In genomic region chr7:107064255-107064654, GRCh38 we compare ENCODE assay signal across 23 cellular contexts. TPM values are rescaled to one million over a fixed set of nuclear protein-coding genes. Genes with fewer than 3 reads are reported as not detected.
"Had no signal": no experiment of that assay in that cellular context is flagged by ENCODE, and none has a peak within 500 bp of the region (broad histone marks: within the 10 kb centered on the region; RNA-seq: fewer than 3 reads in every experiment).

No MANE protein-coding gene starts in this region.

- H3K9me3 Mint-ChIP-seq: activated CD4-positive, alpha-beta memory T cell treated with anti-CD3 and anti-CD28 coated beads for 36 hours; activated naive CD8-positive, alpha-beta T cell treated with anti-CD3 and anti-CD28 coated beads for 36 hours; natural killer cell; stimulated activated naive B cell treated with anti-CD40 and anti-IgM and Interleukin-4, amounts not matched to agents 10 μg/mL and 1 μg/mL and 100 μg/mL, for 72 hours; T-helper 1 cell treated with Interleukin-12 subunit alpha and Interleukin-12 subunit beta and Interleukin-4 antibody, amounts not matched to agents 30 μg/mL and 1 μg/mL, for 36 hours had no signal

- H3K27me3 ChIP-seq: pancreas, thyroid gland had no signal

- H3K27ac Mint-ChIP-seq: activated CD4-positive, alpha-beta memory T cell treated with anti-CD3 and anti-CD28 coated beads for 36 hours; activated naive CD8-positive, alpha-beta T cell treated with anti-CD3 and anti-CD28 coated beads for 36 hours; natural killer cell; stimulated activated naive B cell treated with anti-CD40 and anti-IgM and Interleukin-4, amounts not matched to agents 10 μg/mL and 1 μg/mL and 100 μg/mL, for 72 hours; T-helper 1 cell treated with Interleukin-12 subunit alpha and Interleukin-12 subunit beta and Interleukin-4 antibody, amounts not matched to agents 30 μg/mL and 1 μg/mL, for 36 hours had no signal

- H3K36me3 Mint-ChIP-seq: activated CD4-positive, alpha-beta memory T cell treated with anti-CD3 and anti-CD28 coated beads for 36 hours; activated naive CD8-positive, alpha-beta T cell treated with anti-CD3 and anti-CD28 coated beads for 36 hours; natural killer cell; stimulated activated naive B cell treated with anti-CD40 and anti-IgM and Interleukin-4, amounts not matched to agents 10 μg/mL and 1 μg/mL and 100 μg/mL, for 72 hours had no signal

- H3K36me3 ChIP-seq: left ventricle myocardium inferior, pancreas, thyroid gland had no signal

- DNase-seq: activated CD4-positive, alpha-beta memory T cell treated with anti-CD3 and anti-CD28 coated beads for 36 hours; activated CD4-positive, alpha-beta T cell treated with anti-CD3 and anti-CD28 coated beads for 48 hours; activated naive CD4-positive, alpha-beta T cell treated with Interleukin-2 at 50 U/mL for 16 hours; activated naive CD8-positive, alpha-beta T cell treated with anti-CD3 and anti-CD28 coated beads for 36 hours; activated T-cell treated with anti-CD3 and anti-CD28 coated beads, Interleukin-2, amount 50 U/mL, for 48 hours; amygdala; cerebellar nuclear complex; cortex of kidney; foreskin keratinocyte; glutamatergic neuron; hypothalamus; left ventricle myocardium inferior; midbrain; natural killer cell; pancreas; stimulated activated CD4-positive, alpha-beta T cell treated with anti-CD3 and anti-CD28 coated beads, Interleukin-2, amount 100 ng/mL, for 48 hours; stimulated activated CD8-positive, alpha-beta memory T cell treated with anti-CD3 and anti-CD28 coated beads, Interleukin-4, amount 100 ng/mL, for 48 hours; stimulated activated naive B cell treated with anti-CD40 and anti-IgM and Interleukin-4, amounts not matched to agents 10 μg/mL and 1 μg/mL and 100 μg/mL, for 72 hours; T1000; thyroid gland had no signal

- H3K4me1 Mint-ChIP-seq: natural killer cell; stimulated activated naive B cell treated with anti-CD40 and anti-IgM and Interleukin-4, amounts not matched to agents 10 μg/mL and 1 μg/mL and 100 μg/mL, for 72 hours had no signal

- FAIRE-seq: pancreas had no signal

- H3K9me3 ChIP-seq: pancreas, thyroid gland had no signal

- ATAC-seq: foreskin keratinocyte; natural killer cell; pancreas; sciatic nerve; stimulated activated naive B cell treated with anti-CD40 and anti-IgM and Interleukin-4, amounts not matched to agents 10 μg/mL and 1 μg/mL and 100 μg/mL, for 72 hours had no signal

- H3K27ac ChIP-seq: epithelial cell of prostate, foreskin keratinocyte, left ventricle myocardium inferior, pancreas, thyroid gland had no signal

- H3K4me3 Mint-ChIP-seq: activated CD4-positive, alpha-beta memory T cell treated with anti-CD3 and anti-CD28 coated beads for 36 hours; activated naive CD8-positive, alpha-beta T cell treated with anti-CD3 and anti-CD28 coated beads for 36 hours; natural killer cell; stimulated activated naive B cell treated with anti-CD40 and anti-IgM and Interleukin-4, amounts not matched to agents 10 μg/mL and 1 μg/mL and 100 μg/mL, for 72 hours; T-helper 1 cell treated with Interleukin-12 subunit alpha and Interleukin-12 subunit beta and Interleukin-4 antibody, amounts not matched to agents 30 μg/mL and 1 μg/mL, for 36 hours had no signal

- H3K4me1 ChIP-seq: foreskin keratinocyte, pancreas, thyroid gland had no signal

- H3K4me3 ChIP-seq: left ventricle myocardium inferior, pancreas, thyroid gland had no signal

RNA-seq across cellular contexts. Expression of gene PRKAR2B, which starts 19.8 kb away (rescaled TPM):
- total RNA-seq: foreskin keratinocyte had no signal
- polyA plus RNA-seq: foreskin keratinocyte had no signal
